ENCODE assay signal across 8 cellular contexts in the genomic region with DNA sequence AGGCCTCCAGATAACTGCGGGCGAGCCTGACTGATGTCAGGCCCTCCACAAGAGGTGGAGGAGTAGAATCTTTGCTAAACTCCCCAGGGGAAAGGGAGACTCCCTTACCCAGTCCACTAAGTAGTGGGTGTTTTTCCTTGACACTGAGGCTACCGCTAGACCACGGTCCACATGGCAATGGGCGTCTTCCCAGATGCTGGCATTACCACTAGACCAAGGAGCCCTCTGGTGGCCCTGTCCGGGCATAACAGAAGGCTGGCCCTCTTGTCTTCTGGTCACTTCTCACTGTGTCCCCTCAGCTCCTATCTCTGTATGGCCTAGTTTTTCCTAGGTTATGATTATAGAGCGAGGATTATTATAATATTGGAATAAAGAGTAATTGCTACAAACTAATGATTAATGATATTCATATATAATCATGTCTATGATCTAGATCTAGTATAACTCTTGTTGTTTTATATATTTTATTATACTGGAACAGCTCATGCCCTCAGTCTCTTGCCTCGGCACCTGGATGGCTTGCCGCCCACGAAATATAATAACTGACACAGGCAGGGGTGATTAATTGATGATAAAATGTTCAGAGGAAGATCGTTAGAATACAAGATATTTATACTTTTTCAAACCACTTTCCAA.
DNase-seq lines count a peak whose midpoint lies in the region; ATAC-seq, FAIRE-seq and TF ChIP-seq lines count a peak whose summit lies in the region.
"Not testable (repeated sequence)": the region's sequence is repeated elsewhere in the genome, so short reads cannot be mapped to it uniquely, and the experiment has no call there.

No MANE protein-coding gene starts in this region.

- H2AFZ ChIP-seq in SK-N-SH (ENCODE audit: low read depth); K562 (ENCODE audit: low read depth, low read length): not testable (repeated sequence)

- not testable (repeated sequence) for H3K79me2 ChIP-seq in SK-N-SH (ENCODE audit: insufficient read depth); K562 (ENCODE audit: control insufficient read depth, insufficient read depth, low read length)

- TF ChIP-seq EP300 in SK-N-SH (IDR thresholded peaks at IDR 0.05; ENCODE audit: borderline replicate concordance in 1 of 2, low read depth in 1 of 2, low read length in 1 of 2); K562 (IDR thresholded peaks at IDR 0.05; ENCODE audit: low read length); transverse colon (IDR thresholded peaks at IDR 0.05; ENCODE audit: low read depth): not testable (repeated sequence)

- TF ChIP-seq POLR2A in K562 (conservative IDR thresholded peaks at IDR 0.05); transverse colon (IDR thresholded peaks at IDR 0.05): not testable (repeated sequence)

- intact Hi-C loops in K562 (cut with micrococcal nuclease), result loop anchor here (5.0 kb wide), 1 partner anchor 144 kb away; the partner anchor contains the start of gene CHD1L
- intact Hi-C loops in mucosa of descending colon (cut with DNase I, micrococcal nuclease); transverse colon (cut with DNase I; ENCODE audit: low total_unique reads): not testable (repeated sequence)

- not testable (repeated sequence) for H3K4me1 ChIP-seq in SK-N-SH (ENCODE audit: control insufficient read depth in 1 of 2, insufficient read depth in 2 of 2, low read depth in 1 of 2, low read length in 1 of 2); K562 (replicated peaks in 1 of 2; ENCODE audit: control insufficient read depth in 2 of 2, insufficient read depth in 2 of 2, low read length in 2 of 2); foreskin keratinocyte; mucosa of descending colon (ENCODE audit: low read depth); transverse colon

- in situ Hi-C loops in K562 (cut with MboI); transverse colon (cut with MboI; ENCODE audit: low pct_ligation_motif_present in 1 of 4, low pct_unique_long_range_greater_than_20kb in 1 of 4, low sequenced_read_pairs in 3 of 4): not testable (repeated sequence)

- H3K4me3 ChIP-seq in SK-N-SH (ENCODE audit: low read depth in 2 of 2, low read length in 1 of 2); K562; mucosa of descending colon; transverse colon: not testable (repeated sequence)

- H3F3A ChIP-seq in SK-N-SH (replicated peaks; ENCODE audit: insufficient read depth), result not testable (repeated sequence)

- not testable (repeated sequence) for H3K9ac ChIP-seq in SK-N-SH; K562 (ENCODE audit: insufficient read depth in 1 of 2, low read depth in 2 of 2, low read length in 2 of 2)

- not testable (repeated sequence) for ATAC-seq in K562, foreskin keratinocyte, mucosa of descending colon

- WGBS in SK-N-SH (ENCODE audit: low lambda C conversion rate), result 20% methylated on average over 9 of the region's 11 CpGs
- WGBS in K562 (ENCODE audit: insufficient coverage, low coverage, missing lambda C conversion rate), result 30% methylated on average over 10 of the region's 11 CpGs
- WGBS in transverse colon (ENCODE audit: low coverage in 1 of 2), 2 donors, result 65 to 85% methylated on average over 4 to 11 of the region's 11 CpGs

- DNase-seq in DMS53 treated with DMSO at 0.1 percent for 48 hours (lab: John Stamatoyannopoulos, UW; ENCODE audit: unreplicated experiment), result peak; percentile 30
- peak; percentile 59 for DNase-seq in HT-29 (ENCODE audit: low spot score)
- peak; percentile 6 for DNase-seq in NCI-H2227 treated with DMSO at 0.1 percent for 48 hours (lab: John Stamatoyannopoulos, UW)
- DNase-seq in SK-N-SH, foreskin keratinocyte: not testable (repeated sequence)
- peak in 1 of 4 experiments; percentile 51 for DNase-seq in K562 (ENCODE audit: extremely low read depth in 1 of 4, low spot score in 3 of 4)
- DNase-seq in mucosa of descending colon, result peak in 2 of 3 donors; percentile 60 to 65
- peak; percentile 34 for DNase-seq in transverse colon

- CTCF ChIA-PET in SK-N-SH (lab: Yijun Ruan, JAX); K562 (lab: Yijun Ruan, JAX; ENCODE audit: low intra/inter-chr PET ratio): not testable (repeated sequence)

- not testable (repeated sequence) for BruUV-seq in K562 (replicated peaks; lab: Mats Ljungman, UMichigan)

- not testable (repeated sequence) for H3K9me1 ChIP-seq in K562 (ENCODE audit: control insufficient read depth, insufficient read depth, low read length)

- TF ChIP-seq CTCF in SK-N-SH (IDR thresholded peaks at IDR 0.05) (peak; percentile 52), K562 (IDR thresholded peaks at IDR 0.05 in 2 of 3, conservative IDR thresholded peaks at IDR 0.05 in 1 of 3; ENCODE audit: insufficient read depth in 2 of 3, low read depth in 1 of 3, low read length in 3 of 3) (peak; percentile 47 to 51 (median 50); a peak in 5 of 6 replicates), foreskin keratinocyte (conservative IDR thresholded peaks at IDR 0.05) (peak; percentile 46), transverse colon (IDR thresholded peaks at IDR 0.05) (peak in 4 of 5 experiments; percentile 19 to 42 (median 32))
- TF ChIP-seq CTCF in mucosa of descending colon (IDR thresholded peaks at IDR 0.05), result not testable (repeated sequence)

- FAIRE-seq in K562 (lab: Jason Lieb, UNC), result not testable (repeated sequence)

- POLR2A ChIA-PET in SK-N-SH (lab: Yijun Ruan, JAX); K562 (lab: Yijun Ruan, JAX): not testable (repeated sequence)

- H3K4me2 ChIP-seq in SK-N-SH; K562 (ENCODE audit: insufficient read depth, low read length): not testable (repeated sequence)

- H3K36me3 ChIP-seq in SK-N-SH (replicated peaks in 1 of 2; ENCODE audit: control insufficient read depth in 1 of 2, insufficient read depth in 2 of 2, low read length in 1 of 2); K562 (ENCODE audit: control insufficient read depth, insufficient read depth, low read length); mucosa of descending colon (ENCODE audit: low read depth); transverse colon: not testable (repeated sequence)

- not testable (repeated sequence) for H3K27me3 ChIP-seq in SK-N-SH (ENCODE audit: insufficient read depth); K562 (ENCODE audit: control insufficient read depth in 2 of 2, insufficient read depth in 2 of 2, low read length in 2 of 2); foreskin keratinocyte; transverse colon

- not testable (repeated sequence) for H3K9me3 ChIP-seq in SK-N-SH; K562 (replicated peaks; ENCODE audit: control insufficient read depth, insufficient read depth, low read depth, low read length); mucosa of descending colon; transverse colon

- not testable (repeated sequence) for H3K9me2 ChIP-seq in SK-N-SH

- not testable (repeated sequence) for H3K27ac ChIP-seq in SK-N-SH (ENCODE audit: low read depth in 2 of 2, low read length in 1 of 2); K562 (ENCODE audit: extremely low read depth, low read depth, low read length); foreskin keratinocyte; transverse colon

- H4K20me1 ChIP-seq in SK-N-SH (ENCODE audit: insufficient read depth); K562 (replicated peaks; ENCODE audit: control insufficient read depth, insufficient read depth, low read length): not testable (repeated sequence)

- TF ChIP-seq RAD21 in SK-N-SH (IDR thresholded peaks at IDR 0.05; ENCODE audit: low read length), result peak; percentile 47
- peak; percentile 44 to 75 for TF ChIP-seq RAD21 in K562 (CRISPR knock-in tag; conservative IDR thresholded peaks at IDR 0.05 in 1 of 2, IDR thresholded peaks at IDR 0.05 in 1 of 2)

TF ChIP-seq in K562, 482 proteins besides CTCF, POLR2A, EP300 and RAD21 (continues in another document):
- TF ChIP-seq STAG1 (CRISPR knock-in tag; IDR thresholded peaks at IDR 0.05; ENCODE audit: borderline replicate concordance), result peak; percentile 26; the same call in 1 of the 2 replicates
- TF ChIP-seq MNT (conservative IDR thresholded peaks at IDR 0.05), result 0 out of 4 replicates have a peak, but pooled peaks of 1 of the 2 experiments have one; percentile 17
- TF ChIP-seq SMC3 (conservative IDR thresholded peaks at IDR 0.05; ENCODE audit: insufficient read depth, low read depth, low read length), result peak; percentile 41; the same call in 1 of the 2 replicates
